ENCODE assay signal across 33 cellular contexts in the genomic region with DNA sequence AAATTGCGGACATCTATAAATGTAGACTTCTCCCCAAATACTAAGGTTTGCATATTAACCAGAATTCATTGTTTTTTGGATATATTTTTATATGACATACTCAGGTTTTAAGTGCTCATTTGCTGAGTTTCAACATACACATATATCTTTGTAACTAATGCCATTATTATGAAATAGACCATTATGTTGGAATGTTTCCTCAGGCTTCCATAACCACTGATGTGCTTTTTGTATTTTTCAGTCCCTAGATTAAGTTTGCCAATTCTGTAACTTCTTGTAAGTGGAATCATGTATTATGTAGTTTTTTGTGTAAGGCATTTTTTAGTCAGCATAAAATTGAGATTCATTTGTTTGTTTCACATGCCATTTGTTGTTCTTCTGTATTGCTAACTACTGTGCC.
"Had no signal": no experiment of that assay in that cellular context is flagged by ENCODE, and none has a peak within 500 bp of the region (broad histone marks: within the 10 kb centered on the region; RNA-seq: fewer than 3 reads in every experiment).

No MANE protein-coding gene starts in this region.

- ATAC-seq: activated CD8-positive, alpha-beta T cell treated with anti-CD3 and anti-CD28 coated beads for 36 hours; activated naive CD4-positive, alpha-beta T cell treated with anti-CD3 and anti-CD28 coated beads, Interleukin-2, amount 50 U/mL, for 72 hours; activated T-cell treated with anti-CD3 and anti-CD28 coated beads, Interleukin-2, amount 50 U/mL, for 72 hours; activated T-helper 17 cell treated with anti-CD3 and anti-CD28 coated beads, Interleukin-2, amount 50 U/mL, for 72 hours; body of pancreas; PC-3 had no signal

- DNase-seq: activated CD4-positive, alpha-beta T cell treated with anti-CD3 and anti-CD28 coated beads, Interleukin-2, amount 10 ng/mL, durations not matched to agents 24 days and 14 days; activated CD4-positive, alpha-beta T cell treated with anti-CD3 and anti-CD28 coated beads, Interleukin-2, amount 50 U/mL, for 4 hours; activated CD8-positive, alpha-beta T cell treated with anti-CD3 and anti-CD28 coated beads for 36 hours; activated effector memory CD4-positive, alpha-beta T cell treated with anti-CD3 and anti-CD28 coated beads, Interleukin-2, amount 50 U/mL, for 16 hours; activated naive CD4-positive, alpha-beta T cell; activated T-cell treated with anti-CD3 and anti-CD28 coated beads, Interleukin-2, amount 50 U/mL, for 1 hour; activated T-cell treated with anti-CD3 and anti-CD28 coated beads, Interleukin-2, amount 50 U/mL, for 72 hours; amygdala; body of pancreas; caudate nucleus; cerebellar nuclear complex; Karpas-422; KBM-7; MG63; NCI-H1048; NCI-H1105 treated with DMSO at 0.1 percent for 48 hours; NCI-H1436; NCI-H1694; NCI-H1930; NCI-H2081 treated with DMSO at 0.1 percent for 48 hours; NCI-H226; NCI-H524 treated with DMSO at 0.1 percent for 48 hours; PC-3; Peyer's patch; RPMI8226; SHP77 treated with DMSO at 0.1 percent for 48 hours; SK-N-SH had no signal

- H3K4me2 ChIP-seq: SK-N-SH had no signal

- H3K27ac Mint-ChIP-seq: activated CD8-positive, alpha-beta T cell treated with anti-CD3 and anti-CD28 coated beads for 36 hours; activated T-cell treated with anti-CD3 and anti-CD28 coated beads, Interleukin-2, amount 50 U/mL, for 72 hours; activated T-helper 17 cell treated with anti-CD3 and anti-CD28 coated beads, Interleukin-2, amount 50 U/mL, for 72 hours; T-helper 1 cell treated with Interleukin-12 subunit alpha and Interleukin-12 subunit beta and Interleukin-4 antibody, amounts not matched to agents 30 μg/mL and 1 μg/mL, for 36 hours; T-helper 2 cell treated with Interferon-gamma antibody and Interleukin-4, amounts not matched to agents 5 μg/mL and 100 μg/mL, for 36 hours had no signal

- H3K9me3 ChIP-seq: ascending aorta, body of pancreas, MG63, Peyer's patch, SJSA1, SK-N-SH had no signal

- H3K4me3 Mint-ChIP-seq: activated CD4-positive, alpha-beta T cell treated with anti-CD3 and anti-CD28 coated beads, Interleukin-2, amount 10 ng/mL, durations not matched to agents 24 days and 14 days; activated CD8-positive, alpha-beta T cell treated with anti-CD3 and anti-CD28 coated beads for 36 hours; activated T-cell treated with anti-CD3 and anti-CD28 coated beads, Interleukin-2, amount 50 U/mL, for 72 hours; activated T-helper 17 cell treated with anti-CD3 and anti-CD28 coated beads, Interleukin-2, amount 50 U/mL, for 72 hours; T-helper 1 cell treated with Interleukin-12 subunit alpha and Interleukin-12 subunit beta and Interleukin-4 antibody, amounts not matched to agents 30 μg/mL and 1 μg/mL, for 36 hours; T-helper 2 cell treated with Interferon-gamma antibody and Interleukin-4, amounts not matched to agents 5 μg/mL and 100 μg/mL, for 36 hours had no signal

- H3K27me3 ChIP-seq: ascending aorta, body of pancreas, MG63, Peyer's patch, SJSA1 had no signal

- H3K9ac ChIP-seq: SK-N-SH had no signal

- H3K4me1 ChIP-seq: body of pancreas, Peyer's patch had no signal

- H3K27ac ChIP-seq: ascending aorta, body of pancreas, Peyer's patch, SJSA1 had no signal

- H3K27me3 Mint-ChIP-seq: activated CD4-positive, alpha-beta T cell treated with anti-CD3 and anti-CD28 coated beads, Interleukin-2, amount 10 ng/mL, durations not matched to agents 24 days and 14 days; activated CD8-positive, alpha-beta T cell treated with anti-CD3 and anti-CD28 coated beads for 36 hours; activated T-helper 17 cell treated with anti-CD3 and anti-CD28 coated beads, Interleukin-2, amount 50 U/mL, for 72 hours had no signal

- H3K9me3 Mint-ChIP-seq: activated CD4-positive, alpha-beta T cell treated with anti-CD3 and anti-CD28 coated beads, Interleukin-2, amount 10 ng/mL, durations not matched to agents 24 days and 14 days; activated CD8-positive, alpha-beta T cell treated with anti-CD3 and anti-CD28 coated beads for 36 hours; activated naive CD4-positive, alpha-beta T cell treated with anti-CD3 and anti-CD28 coated beads, Interleukin-2, amount 50 U/mL, for 72 hours; activated T-cell treated with anti-CD3 and anti-CD28 coated beads, Interleukin-2, amount 50 U/mL, for 72 hours; activated T-helper 17 cell treated with anti-CD3 and anti-CD28 coated beads, Interleukin-2, amount 50 U/mL, for 72 hours; T-helper 1 cell treated with Interleukin-12 subunit alpha and Interleukin-12 subunit beta and Interleukin-4 antibody, amounts not matched to agents 30 μg/mL and 1 μg/mL, for 36 hours; T-helper 2 cell treated with Interferon-gamma antibody and Interleukin-4, amounts not matched to agents 5 μg/mL and 100 μg/mL, for 36 hours had no signal

- H3K4me3 ChIP-seq: ascending aorta, body of pancreas, MG63, Peyer's patch, SJSA1 had no signal
